Comparison of ENCODE assay signal across 8 cellular contexts in the genomic region with DNA sequence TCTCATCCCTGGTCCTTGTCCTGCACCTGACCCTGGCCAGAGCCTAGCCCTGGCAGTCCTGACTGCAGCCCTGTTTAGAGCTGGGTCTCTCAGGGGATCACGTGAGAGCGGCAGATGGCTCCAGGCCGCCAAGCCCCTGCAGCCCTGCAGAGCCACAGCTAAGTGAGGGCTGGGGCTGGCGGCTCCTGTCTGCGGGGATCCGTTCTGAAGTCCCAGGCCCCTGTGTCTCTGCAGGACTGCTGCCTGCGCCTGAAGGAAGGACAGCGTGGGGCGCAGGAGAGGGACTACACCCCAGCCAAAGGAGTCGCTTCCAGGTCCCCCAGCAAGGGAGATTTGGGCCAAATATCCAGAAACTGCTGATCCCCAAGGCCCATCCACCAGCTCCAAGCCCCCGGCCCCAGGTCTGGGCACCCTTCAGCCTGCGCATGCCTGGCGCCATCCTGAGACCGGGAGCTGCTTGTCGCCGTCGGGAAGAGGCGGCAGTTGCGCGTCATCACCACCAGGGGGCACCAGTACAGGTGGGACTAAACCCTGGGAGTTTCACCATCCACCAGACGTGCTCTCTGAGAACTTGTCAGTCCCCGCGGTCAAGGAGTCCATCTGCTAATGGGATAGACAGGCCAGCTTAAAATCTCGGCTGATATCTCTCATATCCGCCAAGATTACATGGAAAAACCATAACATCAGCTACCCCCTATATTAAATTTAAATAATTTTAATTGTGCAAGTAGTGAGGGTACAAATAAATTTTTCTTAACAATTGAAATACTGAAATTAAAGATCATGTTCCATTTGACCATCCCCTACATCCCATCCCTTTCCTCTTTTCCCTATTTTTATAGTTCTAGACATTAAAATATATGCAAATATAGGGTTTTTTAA. TPM values are rescaled to one million over a fixed set of nuclear protein-coding genes. Genes with fewer than 3 reads are reported as not detected.
A peak's percentile ranks its signal among the peaks of the same experiment; 100 is the strongest.
DNase-seq lines count a peak whose midpoint lies in the region; ATAC-seq and TF ChIP-seq lines count a peak whose summit lies in the region.

No MANE protein-coding gene starts in this region.

- TF ChIP-seq POLR2A in vagina (IDR thresholded peaks at IDR 0.05): no peak

- H3K4me3 ChIP-seq in vagina: no peak overlapping the region

- peak; percentile 91 for ATAC-seq in GM21723 (IDR thresholded peaks at IDR 0.05; ENCODE audit: unreplicated experiment)
- ATAC-seq in Right ventricle myocardium superior (ENCODE audit: poor library complexity): peak; percentile 92

- H3K9me3 ChIP-seq in vagina: no peaks in the 10 kb centered on the region

- no peak overlapping the region for H3K27ac ChIP-seq in vagina

- H3K36me3 ChIP-seq in vagina: no peaks in the 10 kb centered on the region

- in situ Hi-C loops in KBM-7 (cut with MboI; ENCODE audit: low pct_unique_long_range_greater_than_20kb, low sequenced_read_pairs): no loop called here

- no peaks in the 10 kb centered on the region for H3K4me1 ChIP-seq in vagina

- H3K27me3 ChIP-seq in vagina: no peaks in the 10 kb centered on the region

- peak in 2 of 3 experiments; percentile 82 to 92 for TF ChIP-seq CTCF in vagina (IDR thresholded peaks at IDR 0.05)

- DNase-seq in EH (ENCODE audit: low read depth) (peak; percentile 66), KBM-7 (peak; percentile 58), RPMI7951 (ENCODE audit: low read depth) (peak; percentile 80), Right ventricle myocardium superior (peak; percentile 90), posterior cingulate gyrus (peak; percentile 47 to 96 (median 76)), vagina (ENCODE audit: extremely low spot score in 2 of 2) (peak in 1 of 2 donors; percentile 87)
- DNase-seq in activated gamma-delta T cell treated with anti-CD3 and anti-CD28 coated beads, Interleukin-2, amount 50 U/mL, for 16 hours (ENCODE audit: low read depth): peak; percentile 26

- intact Hi-C loops in Right ventricle myocardium superior (cut with DNase I): no loop called here
- intact Hi-C loops in posterior cingulate gyrus (cut with DNase I): no loop called here
- intact Hi-C loops in vagina (cut with DNase I): no loop called here

RNA-seq across cellular contexts. Expression of a gene that starts 25.1 kb away (rescaled TPM):
- not detected in 2 replicates for total RNA-seq in RPMI7951 (2014; rRNA removed; shearing (Covaris generic))
- total RNA-seq in Right ventricle myocardium superior (not detected), vagina (not detected)

RNA-seq across cellular contexts. Expression of a gene that starts 27.0 kb away (rescaled TPM):
- total RNA-seq in RPMI7951 (2014; rRNA removed; shearing (Covaris generic)): 68.7 and 70.4 TPM in 2 replicates
- 236 TPM for total RNA-seq in Right ventricle myocardium superior
- 243 TPM for total RNA-seq in vagina
